9 cellular contexts compared by ENCODE assay signal in the genomic region with DNA sequence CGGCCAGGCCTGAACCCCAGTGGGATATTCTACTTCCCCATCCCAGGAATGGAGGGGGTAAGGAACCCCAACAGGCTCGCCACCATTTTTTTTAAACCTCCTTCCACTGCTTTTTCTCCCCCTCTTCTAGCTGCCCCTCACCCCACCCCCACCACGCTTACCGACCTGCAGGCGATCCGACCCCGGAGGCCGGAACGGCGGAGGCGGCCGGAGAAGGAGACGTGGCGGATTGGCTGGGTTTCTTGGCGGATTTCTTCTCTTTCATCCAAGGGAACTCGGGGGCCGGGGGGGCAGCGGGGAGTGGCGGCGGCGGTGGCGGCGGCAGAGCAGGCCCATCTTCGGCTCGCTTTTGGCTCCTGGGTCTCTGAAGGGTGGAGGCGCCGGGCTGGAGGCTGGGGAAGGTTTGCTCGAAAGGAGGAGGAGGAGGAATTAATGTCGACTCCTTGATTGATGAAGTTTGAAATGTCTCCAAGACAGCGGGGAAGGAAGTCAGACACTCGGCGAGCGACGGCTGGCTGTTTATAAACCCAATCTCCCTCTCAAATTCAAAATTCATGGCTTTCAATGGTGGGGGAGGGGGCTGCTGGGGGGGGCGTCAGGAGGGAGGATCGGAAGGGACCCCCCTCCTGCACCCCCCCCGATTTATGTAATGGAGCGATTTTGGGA. TPM values are rescaled to one million over a fixed set of nuclear protein-coding genes. Genes with fewer than 3 reads are reported as not detected.
DNase-seq lines count a peak whose midpoint lies in the region; ATAC-seq, FAIRE-seq and TF ChIP-seq lines count a peak whose summit lies in the region.
"Had no signal": no experiment of that assay in that cellular context is flagged by ENCODE, and none has a peak within 500 bp of the region (broad histone marks: within the 10 kb centered on the region; RNA-seq: fewer than 3 reads in every experiment).

No MANE protein-coding gene starts in this region.

- H4K20me1 ChIP-seq in HCT116 (ENCODE audit: insufficient read depth) (no peaks in the 10 kb centered on the region), fibroblast of lung (ENCODE audit: control insufficient read depth, extremely low read depth, insufficient read depth, low read length) (no peaks in the 10 kb centered on the region)

- H3K9me3 Mint-ChIP-seq in activated CD8-positive, alpha-beta memory T cell treated with anti-CD3 and anti-CD28 coated beads, Interleukin-2, amount 10 ng/mL, durations not matched to agents 7 days and 5 days (ENCODE audit: low read depth), result no peaks in the 10 kb centered on the region

- DNase-seq in A549 (ENCODE audit: low read depth in 1 of 2, low spot score in 1 of 2) (no peak), HCT116 (ENCODE audit: low read depth, low spot score) (no peak), fibroblast of lung (ENCODE audit: low read depth in 2 of 2) (peak; percentile 94 to 98), AML-193 (lab: John Stamatoyannopoulos, UW) (no peak)
- DNase-seq in activated CD8-positive, alpha-beta memory T cell treated with anti-CD3 and anti-CD28 coated beads, Interleukin-2, amount 10 ng/mL, durations not matched to agents 7 days and 5 days, result peak; percentile 61

- RAD21 ChIA-PET in HCT116 (lab: Charles Lee; ENCODE audit: low non-redundant PET in 1 of 2, low total read pairs in 2 of 2, uncharacterized antibody in 2 of 2, unreplicated experiment in 2 of 2), result no interaction called here

- H3K36me3 Mint-ChIP-seq in activated CD8-positive, alpha-beta memory T cell treated with anti-CD3 and anti-CD28 coated beads, Interleukin-2, amount 10 ng/mL, durations not matched to agents 7 days and 5 days, result peaks cover 10% of the 10 kb centered on the region

- TF ChIP-seq CTCF in A549 (IDR thresholded peaks at IDR 0.05) (no peak), HCT116 (IDR thresholded peaks at IDR 0.05 in 2 of 3, conservative IDR thresholded peaks at IDR 0.05 in 1 of 3; ENCODE audit: borderline replicate concordance in 1 of 3, insufficient read depth in 1 of 3, low read depth in 2 of 3, low read length in 2 of 3) (no peak), fibroblast of lung (conservative IDR thresholded peaks at IDR 0.05 in 1 of 2, IDR thresholded peaks at IDR 0.05 in 1 of 2; ENCODE audit: low read depth in 1 of 2, low read length in 2 of 2) (no peak)

- no TSS peak for BruUV-seq in HCT116 (replicated peaks; lab: Mats Ljungman, UMichigan)

- FAIRE-seq in A549 (lab: Jason Lieb, UNC), result no peak
- FAIRE-seq: bronchial epithelial cell had no signal

- CTCF ChIA-PET in A549 (lab: Yijun Ruan, JAX), result interaction anchor here (0.7 kb wide), 1 partner anchor 209 kb away, joined by 3 read pairs; no protein-coding TSS in a partner anchor
- CTCF ChIA-PET in HCT116 (lab: Charles Lee), result no interaction called here
- CTCF ChIA-PET in activated CD8-positive, alpha-beta memory T cell treated with anti-CD3 and anti-CD28 coated beads, Interleukin-2, amount 10 ng/mL, durations not matched to agents 7 days and 5 days (lab: Charles Lee), result interaction anchor here (1.1 to 2.4 kb wide), 3 partner anchors 49 to 209 kb away, joined by 3 to 14 read pairs (median 4); partner anchors contain the start of gene HOXB5

- H3K79me2 ChIP-seq in HCT116 (ENCODE audit: insufficient read depth, low read length), result no peaks in the 10 kb centered on the region
- H3K79me2 ChIP-seq in fibroblast of lung (ENCODE audit: control insufficient read depth, insufficient read depth, low read length), result peaks cover 91% of the 10 kb centered on the region

- TF ChIP-seq POLR2A in A549 (IDR thresholded peaks at IDR 0.05; ENCODE audit: low read length) (no peak), HCT116 (IDR thresholded peaks at IDR 0.05; ENCODE audit: borderline replicate concordance, extremely low read depth, insufficient read depth, insufficient read length) (no peak)

- H2AFZ ChIP-seq in HCT116 (ENCODE audit: low read depth, low read length, poor library complexity, severe bottlenecking), result no peak overlapping the region
- H2AFZ ChIP-seq in fibroblast of lung (ENCODE audit: low read length), result no peak overlapping the region
- no peak overlapping the region for H2AFZ ChIP-seq in neuron (ENCODE audit: low read depth, low read length)

- TF ChIP-seq RAD21 in A549 (conservative IDR thresholded peaks at IDR 0.05 in 1 of 2, IDR thresholded peaks at IDR 0.05 in 1 of 2) (no peak), HCT116 (IDR thresholded peaks at IDR 0.05; ENCODE audit: low read depth) (no peak)

- peaks cover 18% of the 10 kb centered on the region for H3K27me3 Mint-ChIP-seq in activated CD8-positive, alpha-beta memory T cell treated with anti-CD3 and anti-CD28 coated beads, Interleukin-2, amount 10 ng/mL, durations not matched to agents 7 days and 5 days

- H3K4me3 ChIP-seq in A549, result no peak overlapping the region
- peak overlapping the region in 1 of 2 experiments; percentile 59; a peak in 1 of 4 replicates for H3K4me3 ChIP-seq in HCT116 (replicated peaks in 1 of 2; ENCODE audit: low read depth in 1 of 2, low read length in 2 of 2)
- peak overlapping the region; percentile 89 to 99 (median 90) for H3K4me3 ChIP-seq in fibroblast of lung (replicated peaks in 1 of 4; ENCODE audit: control extremely low read depth in 1 of 4, insufficient read depth in 1 of 4, low read depth in 3 of 4, low read length in 4 of 4)
- H3K4me3 ChIP-seq in neuron (ENCODE audit: low read length), result peak overlapping the region; percentile 46

- no peaks in the 10 kb centered on the region; a peak in 1 of 4 replicates for H3K36me3 ChIP-seq in HCT116 (ENCODE audit: control insufficient read depth in 1 of 2, insufficient read depth in 2 of 2, low read length in 2 of 2)
- peaks cover 10% of the 10 kb centered on the region for H3K36me3 ChIP-seq in fibroblast of lung (ENCODE audit: control insufficient read depth, insufficient read depth, low read length)
- H3K36me3 ChIP-seq in neuron (ENCODE audit: insufficient read depth, low read length), result no peaks in the 10 kb centered on the region

- WGBS in A549 (ENCODE audit: missing lambda C conversion rate), result 91% methylated on average over 35 of the region's 38 CpGs

- peaks cover 46% of the 10 kb centered on the region for H3K4me1 Mint-ChIP-seq in activated CD8-positive, alpha-beta memory T cell treated with anti-CD3 and anti-CD28 coated beads, Interleukin-2, amount 10 ng/mL, durations not matched to agents 7 days and 5 days

- ATAC-seq in A549, result no peak
- ATAC-seq in HCT116, result no peak
- ATAC-seq in activated CD8-positive, alpha-beta memory T cell treated with anti-CD3 and anti-CD28 coated beads, Interleukin-2, amount 10 ng/mL, durations not matched to agents 7 days and 5 days, result no peak
- ATAC-seq in HG03432 (IDR thresholded peaks at IDR 0.05; ENCODE audit: unreplicated experiment), result no peak
- ATAC-seq in GM18909 (IDR thresholded peaks at IDR 0.05; ENCODE audit: poor library complexity, unreplicated experiment), result no peak

- H3K4me2 ChIP-seq in A549, result peak overlapping the region; percentile 76
- H3K4me2 ChIP-seq in HCT116 (ENCODE audit: low read length), result peak overlapping the region; percentile 69
- no peak overlapping the region for H3K4me2 ChIP-seq in fibroblast of lung (ENCODE audit: extremely low read depth, insufficient read depth, low read length)

- TF ChIP-seq EP300 in A549 (IDR thresholded peaks at IDR 0.05), result no peak

- H3K9me2 ChIP-seq in HCT116 (ENCODE audit: insufficient read depth), result no peaks in the 10 kb centered on the region

- peaks cover 15% of the 10 kb centered on the region; the same call in 2 of the 3 replicates for H3K4me1 ChIP-seq in A549
- peaks cover 0 to 10% of the 10 kb centered on the region in 2 experiments; a peak in 2 of 4 replicates for H3K4me1 ChIP-seq in HCT116 (ENCODE audit: control insufficient read depth in 1 of 2, insufficient read depth in 2 of 2, low read length in 2 of 2)
- H3K4me1 ChIP-seq in fibroblast of lung (ENCODE audit: control insufficient read depth, extremely low read depth, insufficient read depth, low read length), result peaks cover 32% of the 10 kb centered on the region
- H3K4me1 ChIP-seq in neuron (ENCODE audit: insufficient read depth, low read length), result no peaks in the 10 kb centered on the region

- H3K4me3 Mint-ChIP-seq in activated CD8-positive, alpha-beta memory T cell treated with anti-CD3 and anti-CD28 coated beads, Interleukin-2, amount 10 ng/mL, durations not matched to agents 7 days and 5 days, result peak overlapping the region; percentile 88

- intact Hi-C loops in HCT116 (cut with micrococcal nuclease), result no loop called here

- peak overlapping the region; percentile 93 for H3K27ac Mint-ChIP-seq in activated CD8-positive, alpha-beta memory T cell treated with anti-CD3 and anti-CD28 coated beads, Interleukin-2, amount 10 ng/mL, durations not matched to agents 7 days and 5 days

- no peak overlapping the region for H3K9ac ChIP-seq in HCT116 (ENCODE audit: low read length)
- H3K9ac ChIP-seq in fibroblast of lung (ENCODE audit: insufficient read depth, low read length), result peak overlapping the region; percentile 90

- H3K27me3 ChIP-seq in HCT116 (ENCODE audit: insufficient read depth, low read length) (no peaks in the 10 kb centered on the region), fibroblast of lung (ENCODE audit: control insufficient read depth, insufficient read depth, low read length) (no peaks in the 10 kb centered on the region), neuron (ENCODE audit: insufficient read depth, low read length) (peaks cover 81% of the 10 kb centered on the region)

- H3K27ac ChIP-seq in A549 (0 out of 6 replicates have a peak overlapping the region, but pooled peaks of 1 of the 2 experiments have one; percentile 0), HCT116 (ENCODE audit: low read depth, low read length) (no peak overlapping the region), fibroblast of lung (ENCODE audit: insufficient read depth, low read length) (peak overlapping the region; percentile 97)

- no peaks in the 10 kb centered on the region for H3K9me3 ChIP-seq in A549
- no peaks in the 10 kb centered on the region for H3K9me3 ChIP-seq in HCT116 (ENCODE audit: control insufficient read depth in 1 of 2, insufficient read depth in 1 of 2, low read depth in 1 of 2, low read length in 2 of 2)
- H3K9me3 ChIP-seq in fibroblast of lung (ENCODE audit: control insufficient read depth, insufficient read depth, low read depth, low read length), result no peaks in the 10 kb centered on the region
- H3K9me3 ChIP-seq in neuron (ENCODE audit: low read length), result no peaks in the 10 kb centered on the region

- POLR2A ChIA-PET in A549 (lab: Yijun Ruan, JAX) (interaction anchor here (2.1 kb wide), 1 partner anchor 11 kb away, joined by 10 read pairs; no protein-coding TSS in a partner anchor), HCT116 (lab: Charles Lee) (no interaction called here)

RNA-seq across cellular contexts. Expression of gene HOXB2, which starts 0.4 kb away (rescaled TPM):
- polyA plus RNA-seq in A549 (2011; rRNA removed) (2.6 and 2.7 TPM in 2 replicates), A549 (2017; fragmentation: RNase III; extraction: RNeasy Plus Mini Kit Qiagen cat#74134 plus additional on column Dnase treatment) (0.58 to 0.65 TPM (median 0.60 TPM) in 3 replicates), fibroblast of lung (12.3 and 15.9 TPM in 2 replicates)
- 1.8 and 2.7 TPM in 2 replicates for polyA plus RNA-seq in A549 (2012; cell fraction: cytosol; rRNA removed)
- polyA plus RNA-seq in A549 (2012; cell fraction: nucleus; rRNA removed), result 3.6 and 3.7 TPM in 2 replicates
- polyA minus RNA-seq in A549 (2011; rRNA and poly(A)+ RNA removed), result 0.79 and 0.92 TPM in 2 replicates
- total RNA-seq in HCT116 (2021; ENCODE audit: unreplicated experiment) (2.0 TPM), fibroblast of lung (9.2 and 12.2 TPM in 2 replicates)
- polyA plus RNA-seq in HCT116 (2012), result 0.95 and 1.1 TPM in 2 replicates
- total RNA-seq in activated CD8-positive, alpha-beta memory T cell treated with anti-CD3 and anti-CD28 coated beads, Interleukin-2, amount 10 ng/mL, durations not matched to agents 7 days and 5 days, result 10 to 100 TPM; 17.2 to 17.5 TPM
- 18.2 and 25.8 TPM in 2 replicates for polyA plus RNA-seq in fibroblast of lung (2012)
- polyA minus RNA-seq in fibroblast of lung (ENCODE audit: low replicate concordance), result 10.2 and 12.9 TPM in 2 replicates
- total RNA-seq: bronchial epithelial cell had no signal

RNA-seq across cellular contexts. Expression of gene HOXB1, which starts 13.7 kb away (rescaled TPM):
- polyA plus RNA-seq in A549 (2011; rRNA removed) (not detected in 2 replicates), A549 (2017; fragmentation: RNase III; extraction: RNeasy Plus Mini Kit Qiagen cat#74134 plus additional on column Dnase treatment) (not detected in 3 replicates), fibroblast of lung (not detected in 2 replicates)
- not detected in 2 replicates for polyA plus RNA-seq in A549 (2012; cell fraction: cytosol; rRNA removed)
- polyA plus RNA-seq in A549 (2012; cell fraction: nucleus; rRNA removed), result 0.06 TPM in 1 of 2 replicates, not detected in the other
- polyA minus RNA-seq in A549 (2011; rRNA and poly(A)+ RNA removed), result not detected in 2 replicates
- total RNA-seq in HCT116 (2021; ENCODE audit: unreplicated experiment) (not detected), fibroblast of lung (not detected in 2 replicates)
- not detected in 2 replicates for polyA plus RNA-seq in HCT116 (2012)
- total RNA-seq in activated CD8-positive, alpha-beta memory T cell treated with anti-CD3 and anti-CD28 coated beads, Interleukin-2, amount 10 ng/mL, durations not matched to agents 7 days and 5 days, result not detected
- polyA plus RNA-seq in fibroblast of lung (2012), result not detected in 2 replicates
- polyA minus RNA-seq in fibroblast of lung (ENCODE audit: low replicate concordance), result not detected in 2 replicates
- total RNA-seq: bronchial epithelial cell had no signal

RNA-seq across cellular contexts. Expression of gene HOXB4, which starts 33.7 kb away (rescaled TPM):
- polyA plus RNA-seq in A549 (2011; rRNA removed) (0.74 and 0.75 TPM in 2 replicates), A549 (2017; fragmentation: RNase III; extraction: RNeasy Plus Mini Kit Qiagen cat#74134 plus additional on column Dnase treatment) (0.24 to 0.37 TPM (median 0.30 TPM) in 3 replicates), fibroblast of lung (3.4 and 3.8 TPM in 2 replicates)
- 0.25 and 0.29 TPM in 2 replicates for polyA plus RNA-seq in A549 (2012; cell fraction: cytosol; rRNA removed)
- polyA plus RNA-seq in A549 (2012; cell fraction: nucleus; rRNA removed), result 1.6 TPM in 2 replicates
- polyA minus RNA-seq in A549 (2011; rRNA and poly(A)+ RNA removed), result 0.44 and 0.99 TPM in 2 replicates
- total RNA-seq in HCT116 (2021; ENCODE audit: unreplicated experiment) (11.3 TPM), fibroblast of lung (6.2 and 8.9 TPM in 2 replicates)
- 3.2 and 4.2 TPM in 2 replicates for polyA plus RNA-seq in HCT116 (2012)
- total RNA-seq in activated CD8-positive, alpha-beta memory T cell treated with anti-CD3 and anti-CD28 coated beads, Interleukin-2, amount 10 ng/mL, durations not matched to agents 7 days and 5 days, result 1 to 10 TPM; 7.8 TPM
- 4.5 and 5.6 TPM in 2 replicates for polyA plus RNA-seq in fibroblast of lung (2012)
- 3.8 and 5.0 TPM in 2 replicates for polyA minus RNA-seq in fibroblast of lung (ENCODE audit: low replicate concordance)
- total RNA-seq: bronchial epithelial cell had no signal

RNA-seq across cellular contexts. Expression of gene HOXB3, which starts 45.6 kb away (rescaled TPM):
- polyA plus RNA-seq in A549 (2011; rRNA removed) (11.6 and 17.0 TPM in 2 replicates), A549 (2017; fragmentation: RNase III; extraction: RNeasy Plus Mini Kit Qiagen cat#74134 plus additional on column Dnase treatment) (7.0 to 10.2 TPM (median 8.6 TPM) in 3 replicates), fibroblast of lung (15.7 and 19.5 TPM in 2 replicates)
- polyA plus RNA-seq in A549 (2012; cell fraction: cytosol; rRNA removed), result 9.3 and 12.8 TPM in 2 replicates
- polyA plus RNA-seq in A549 (2012; cell fraction: nucleus; rRNA removed), result 38.5 and 48.1 TPM in 2 replicates
- 4.0 and 5.5 TPM in 2 replicates for polyA minus RNA-seq in A549 (2011; rRNA and poly(A)+ RNA removed)
- total RNA-seq in HCT116 (2021; ENCODE audit: unreplicated experiment) (19.8 TPM), fibroblast of lung (15.7 and 28.6 TPM in 2 replicates)
- 4.7 and 6.0 TPM in 2 replicates for polyA plus RNA-seq in HCT116 (2012)
- 10 to 100 TPM; 11.9 to 12.9 TPM for total RNA-seq in activated CD8-positive, alpha-beta memory T cell treated with anti-CD3 and anti-CD28 coated beads, Interleukin-2, amount 10 ng/mL, durations not matched to agents 7 days and 5 days
- 20.9 and 25.3 TPM in 2 replicates for polyA plus RNA-seq in fibroblast of lung (2012)
- polyA minus RNA-seq in fibroblast of lung (ENCODE audit: low replicate concordance), result 3.5 and 4.9 TPM in 2 replicates
- total RNA-seq: bronchial epithelial cell had no signal

RNA-seq across cellular contexts. Expression of gene HOXB5, which starts 49.1 kb away (rescaled TPM):
- polyA plus RNA-seq in A549 (2011; rRNA removed) (2.5 and 2.7 TPM in 2 replicates), A549 (2017; fragmentation: RNase III; extraction: RNeasy Plus Mini Kit Qiagen cat#74134 plus additional on column Dnase treatment) (2.1 to 3.0 TPM (median 2.4 TPM) in 3 replicates), fibroblast of lung (9.4 and 17.2 TPM in 2 replicates)
- polyA plus RNA-seq in A549 (2012; cell fraction: cytosol; rRNA removed), result 1.9 and 2.5 TPM in 2 replicates
- polyA plus RNA-seq in A549 (2012; cell fraction: nucleus; rRNA removed), result 21.9 and 24.5 TPM in 2 replicates
- polyA minus RNA-seq in A549 (2011; rRNA and poly(A)+ RNA removed), result 0.39 and 0.74 TPM in 2 replicates
- total RNA-seq in HCT116 (2021; ENCODE audit: unreplicated experiment) (19.8 TPM), fibroblast of lung (1.0 and 2.1 TPM in 2 replicates)
- polyA plus RNA-seq in HCT116 (2012), result 6.5 and 12.0 TPM in 2 replicates
- under 1 TPM in 1 of 2 experiments, not detected in 1; 0.16 TPM for total RNA-seq in activated CD8-positive, alpha-beta memory T cell treated with anti-CD3 and anti-CD28 coated beads, Interleukin-2, amount 10 ng/mL, durations not matched to agents 7 days and 5 days
- polyA plus RNA-seq in fibroblast of lung (2012), result 24.6 and 41.8 TPM in 2 replicates
- 3.8 and 5.5 TPM in 2 replicates for polyA minus RNA-seq in fibroblast of lung (ENCODE audit: low replicate concordance)
- total RNA-seq: bronchial epithelial cell had no signal

Comparison
In these comparisons a context has a peak if more than half of its experiments do, and no peak if none do; other contexts are left out.
1. DNase-seq: peak in activated CD8-positive, alpha-beta memory T cell treated with anti-CD3 and anti-CD28 coated beads, Interleukin-2, amount 10 ng/mL, durations not matched to agents 7 days and 5 days (single experiment) and fibroblast of lung (2 of 2); none in A549 (0 of 2), HCT116 (single experiment) and AML-193 (0 of 2).